In genomic region chr19:48296963-48297734, GRCh38 we compare ENCODE assay signal across 1 cellular context.
A peak's percentile ranks its signal among the peaks of the same experiment; 100 is the strongest.
TF ChIP-seq lines count a peak whose summit lies in the region.

No MANE protein-coding gene starts in this region.

TF ChIP-seq in H1, 55 proteins besides CTCF, POLR2A, EP300 and RAD21:
- TF ChIP-seq BACH1 (IDR thresholded peaks at IDR 0.05; ENCODE audit: low read length) (no peak), KDM1A (IDR thresholded peaks at IDR 0.05; ENCODE audit: borderline replicate concordance, low read length) (no peak)
- TF ChIP-seq, protein P1, sequence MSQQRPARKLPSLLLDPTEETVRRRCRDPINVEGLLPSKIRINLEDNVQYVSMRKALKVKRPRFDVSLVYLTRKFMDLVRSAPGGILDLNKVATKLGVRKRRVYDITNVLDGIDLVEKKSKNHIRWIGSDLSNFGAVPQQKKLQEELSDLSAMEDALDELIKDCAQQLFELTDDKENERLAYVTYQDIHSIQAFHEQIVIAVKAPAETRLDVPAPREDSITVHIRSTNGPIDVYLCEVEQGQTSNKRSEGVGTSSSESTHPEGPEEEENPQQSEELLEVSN (IDR thresholded peaks at IDR 0.05): 0 out of 2 replicates have a peak, but pooled peaks have one; percentile 17
